1 cellular context compared by ENCODE assay signal in the genomic region with DNA sequence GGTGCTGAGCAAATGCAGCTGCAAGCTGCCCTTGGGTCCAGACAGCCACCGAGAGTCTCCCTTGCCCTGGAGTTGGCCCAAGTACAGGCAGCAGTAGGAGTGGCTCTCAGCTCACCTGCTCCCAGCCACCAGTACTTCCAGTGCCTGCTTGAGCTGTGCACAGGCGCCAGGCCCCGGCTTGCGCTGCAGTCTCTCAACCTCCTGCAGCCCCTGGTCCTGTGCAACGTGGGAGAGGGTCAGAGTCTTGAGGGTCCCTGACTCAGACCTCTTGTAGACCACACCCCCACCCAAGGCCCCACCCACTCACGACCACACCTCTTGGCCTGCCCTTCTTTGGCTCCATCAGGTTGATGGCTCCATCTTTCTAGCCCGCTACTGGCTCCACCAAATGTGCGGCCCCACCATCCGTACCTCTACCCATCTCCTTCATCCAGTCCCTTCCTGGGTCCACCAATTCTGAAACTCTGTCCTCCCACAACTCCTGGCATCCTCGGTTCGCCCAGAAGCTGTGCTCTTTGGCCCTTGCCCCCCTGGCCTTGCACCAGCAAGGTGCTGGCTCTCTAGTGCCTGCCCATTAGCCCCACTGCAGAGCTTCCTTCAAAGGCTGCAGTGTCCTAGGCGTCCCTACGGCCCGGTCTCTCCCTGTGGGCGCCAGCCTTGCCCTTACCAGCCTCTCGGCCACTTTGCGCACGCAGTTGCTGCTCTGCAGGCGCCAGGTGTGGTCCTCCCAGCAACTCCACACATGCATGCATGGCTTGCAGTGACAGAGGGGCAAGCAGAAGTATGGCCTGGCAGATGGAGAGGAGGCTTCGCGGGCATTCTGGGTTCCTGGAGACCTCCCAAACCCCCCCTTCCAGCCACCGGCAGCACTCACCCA.
TF ChIP-seq lines count a peak whose summit lies in the region.

No MANE protein-coding gene starts in this region.

TF ChIP-seq in H1, 55 proteins besides CTCF, POLR2A, EP300 and RAD21:
- TF ChIP-seq TEAD4 (IDR thresholded peaks at IDR 0.05; ENCODE audit: low read depth, low read length) (no peak), CEBPB (IDR thresholded peaks at IDR 0.05; ENCODE audit: low read depth, low read length) (no peak), GTF2F1 (IDR thresholded peaks at IDR 0.05; ENCODE audit: borderline replicate concordance, low read depth, low read length) (no peak), GABPA (IDR thresholded peaks at IDR 0.05; ENCODE audit: borderline replicate concordance, insufficient read depth, low read length) (no peak), TBP (IDR thresholded peaks at IDR 0.05; ENCODE audit: low read depth, low read length) (no peak), SIX5 (IDR thresholded peaks at IDR 0.05; ENCODE audit: low read depth, low read length) (no peak), KDM5A (IDR thresholded peaks at IDR 0.05; ENCODE audit: low read length) (no peak), KDM4A (IDR thresholded peaks at IDR 0.05; ENCODE audit: low read depth, low read length, severe bottlenecking) (no peak), RFX5 (IDR thresholded peaks at IDR 0.05; ENCODE audit: borderline replicate concordance, low read depth, low read length) (no peak), SP4 (IDR thresholded peaks at IDR 0.05; ENCODE audit: low read length) (no peak), TCF12 (IDR thresholded peaks at IDR 0.05; ENCODE audit: low read depth, low read length) (no peak)
- TF ChIP-seq, protein P1, sequence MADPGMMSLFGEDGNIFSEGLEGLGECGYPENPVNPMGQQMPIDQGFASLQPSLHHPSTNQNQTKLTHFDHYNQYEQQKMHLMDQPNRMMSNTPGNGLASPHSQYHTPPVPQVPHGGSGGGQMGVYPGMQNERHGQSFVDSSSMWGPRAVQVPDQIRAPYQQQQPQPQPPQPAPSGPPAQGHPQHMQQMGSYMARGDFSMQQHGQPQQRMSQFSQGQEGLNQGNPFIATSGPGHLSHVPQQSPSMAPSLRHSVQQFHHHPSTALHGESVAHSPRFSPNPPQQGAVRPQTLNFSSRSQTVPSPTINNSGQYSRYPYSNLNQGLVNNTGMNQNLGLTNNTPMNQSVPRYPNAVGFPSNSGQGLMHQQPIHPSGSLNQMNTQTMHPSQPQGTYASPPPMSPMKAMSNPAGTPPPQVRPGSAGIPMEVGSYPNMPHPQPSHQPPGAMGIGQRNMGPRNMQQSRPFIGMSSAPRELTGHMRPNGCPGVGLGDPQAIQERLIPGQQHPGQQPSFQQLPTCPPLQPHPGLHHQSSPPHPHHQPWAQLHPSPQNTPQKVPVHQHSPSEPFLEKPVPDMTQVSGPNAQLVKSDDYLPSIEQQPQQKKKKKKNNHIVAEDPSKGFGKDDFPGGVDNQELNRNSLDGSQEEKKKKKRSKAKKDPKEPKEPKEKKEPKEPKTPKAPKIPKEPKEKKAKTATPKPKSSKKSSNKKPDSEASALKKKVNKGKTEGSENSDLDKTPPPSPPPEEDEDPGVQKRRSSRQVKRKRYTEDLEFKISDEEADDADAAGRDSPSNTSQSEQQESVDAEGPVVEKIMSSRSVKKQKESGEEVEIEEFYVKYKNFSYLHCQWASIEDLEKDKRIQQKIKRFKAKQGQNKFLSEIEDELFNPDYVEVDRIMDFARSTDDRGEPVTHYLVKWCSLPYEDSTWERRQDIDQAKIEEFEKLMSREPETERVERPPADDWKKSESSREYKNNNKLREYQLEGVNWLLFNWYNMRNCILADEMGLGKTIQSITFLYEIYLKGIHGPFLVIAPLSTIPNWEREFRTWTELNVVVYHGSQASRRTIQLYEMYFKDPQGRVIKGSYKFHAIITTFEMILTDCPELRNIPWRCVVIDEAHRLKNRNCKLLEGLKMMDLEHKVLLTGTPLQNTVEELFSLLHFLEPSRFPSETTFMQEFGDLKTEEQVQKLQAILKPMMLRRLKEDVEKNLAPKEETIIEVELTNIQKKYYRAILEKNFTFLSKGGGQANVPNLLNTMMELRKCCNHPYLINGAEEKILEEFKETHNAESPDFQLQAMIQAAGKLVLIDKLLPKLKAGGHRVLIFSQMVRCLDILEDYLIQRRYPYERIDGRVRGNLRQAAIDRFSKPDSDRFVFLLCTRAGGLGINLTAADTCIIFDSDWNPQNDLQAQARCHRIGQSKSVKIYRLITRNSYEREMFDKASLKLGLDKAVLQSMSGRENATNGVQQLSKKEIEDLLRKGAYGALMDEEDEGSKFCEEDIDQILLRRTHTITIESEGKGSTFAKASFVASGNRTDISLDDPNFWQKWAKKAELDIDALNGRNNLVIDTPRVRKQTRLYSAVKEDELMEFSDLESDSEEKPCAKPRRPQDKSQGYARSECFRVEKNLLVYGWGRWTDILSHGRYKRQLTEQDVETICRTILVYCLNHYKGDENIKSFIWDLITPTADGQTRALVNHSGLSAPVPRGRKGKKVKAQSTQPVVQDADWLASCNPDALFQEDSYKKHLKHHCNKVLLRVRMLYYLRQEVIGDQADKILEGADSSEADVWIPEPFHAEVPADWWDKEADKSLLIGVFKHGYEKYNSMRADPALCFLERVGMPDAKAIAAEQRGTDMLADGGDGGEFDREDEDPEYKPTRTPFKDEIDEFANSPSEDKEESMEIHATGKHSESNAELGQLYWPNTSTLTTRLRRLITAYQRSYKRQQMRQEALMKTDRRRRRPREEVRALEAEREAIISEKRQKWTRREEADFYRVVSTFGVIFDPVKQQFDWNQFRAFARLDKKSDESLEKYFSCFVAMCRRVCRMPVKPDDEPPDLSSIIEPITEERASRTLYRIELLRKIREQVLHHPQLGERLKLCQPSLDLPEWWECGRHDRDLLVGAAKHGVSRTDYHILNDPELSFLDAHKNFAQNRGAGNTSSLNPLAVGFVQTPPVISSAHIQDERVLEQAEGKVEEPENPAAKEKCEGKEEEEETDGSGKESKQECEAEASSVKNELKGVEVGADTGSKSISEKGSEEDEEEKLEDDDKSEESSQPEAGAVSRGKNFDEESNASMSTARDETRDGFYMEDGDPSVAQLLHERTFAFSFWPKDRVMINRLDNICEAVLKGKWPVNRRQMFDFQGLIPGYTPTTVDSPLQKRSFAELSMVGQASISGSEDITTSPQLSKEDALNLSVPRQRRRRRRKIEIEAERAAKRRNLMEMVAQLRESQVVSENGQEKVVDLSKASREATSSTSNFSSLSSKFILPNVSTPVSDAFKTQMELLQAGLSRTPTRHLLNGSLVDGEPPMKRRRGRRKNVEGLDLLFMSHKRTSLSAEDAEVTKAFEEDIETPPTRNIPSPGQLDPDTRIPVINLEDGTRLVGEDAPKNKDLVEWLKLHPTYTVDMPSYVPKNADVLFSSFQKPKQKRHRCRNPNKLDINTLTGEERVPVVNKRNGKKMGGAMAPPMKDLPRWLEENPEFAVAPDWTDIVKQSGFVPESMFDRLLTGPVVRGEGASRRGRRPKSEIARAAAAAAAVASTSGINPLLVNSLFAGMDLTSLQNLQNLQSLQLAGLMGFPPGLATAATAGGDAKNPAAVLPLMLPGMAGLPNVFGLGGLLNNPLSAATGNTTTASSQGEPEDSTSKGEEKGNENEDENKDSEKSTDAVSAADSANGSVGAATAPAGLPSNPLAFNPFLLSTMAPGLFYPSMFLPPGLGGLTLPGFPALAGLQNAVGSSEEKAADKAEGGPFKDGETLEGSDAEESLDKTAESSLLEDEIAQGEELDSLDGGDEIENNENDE (IDR thresholded peaks at IDR 0.05; ENCODE audit: insufficient replicate concordance, low read length) = no peak
